10 cellular contexts compared by ENCODE assay signal in the genomic region with DNA sequence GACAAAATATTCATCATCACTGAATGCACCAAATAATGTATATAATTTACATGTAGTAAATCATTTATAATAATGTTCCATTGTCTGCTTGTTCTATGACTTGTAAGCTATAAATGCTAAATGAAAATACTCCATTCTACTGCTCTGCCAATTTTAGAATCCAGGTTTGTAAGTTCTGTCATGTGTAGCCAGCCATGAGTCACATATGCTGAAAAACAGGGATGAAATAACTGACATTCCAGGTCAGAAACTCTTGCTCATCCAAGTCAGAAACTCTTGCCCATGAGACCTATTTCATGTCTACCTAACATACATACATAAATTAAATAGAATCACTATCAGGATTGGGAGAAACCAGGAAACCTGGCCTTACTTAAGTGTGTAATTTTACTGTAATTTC.
A peak's percentile ranks its signal among the peaks of the same experiment; 100 is the strongest.
DNase-seq lines count a peak whose midpoint lies in the region; ATAC-seq, FAIRE-seq and TF ChIP-seq lines count a peak whose summit lies in the region.
"Had no signal": no experiment of that assay in that cellular context is flagged by ENCODE, and none has a peak within 500 bp of the region (broad histone marks: within the 10 kb centered on the region; RNA-seq: fewer than 3 reads in every experiment).

No MANE protein-coding gene starts in this region.

- TF ChIP-seq CTCF in RWPE2 (IDR thresholded peaks at IDR 0.05; ENCODE audit: poor library complexity, severe bottlenecking): no peak

- H3K9me3 ChIP-seq in RWPE2 (ENCODE audit: severe bottlenecking): peaks cover 4% of the 10 kb centered on the region

- no peak overlapping the region for H3K4me3 ChIP-seq in RWPE2 (ENCODE audit: severe bottlenecking)

- H3K27ac ChIP-seq in RWPE2 (ENCODE audit: poor library complexity, severe bottlenecking): no peak overlapping the region

- H3K36me3 ChIP-seq in RWPE2 (ENCODE audit: low read depth): peaks cover 11% of the 10 kb centered on the region

- peak; percentile 58 for FAIRE-seq in GM12892 (lab: Jason Lieb, UNC)

- H3K4me1 ChIP-seq in RWPE2 (ENCODE audit: insufficient read depth, poor library complexity, severe bottlenecking): peaks cover 11% of the 10 kb centered on the region

- DNase-seq in GM12892 (ENCODE audit: insufficient read length) (no peak), RWPE2 (ENCODE audit: low spot score) (no peak), fibroblast of gingiva (ENCODE audit: low read depth) (peak; percentile 49), renal cortical epithelial cell (ENCODE audit: low read depth) (peak; percentile 95), cerebellar nuclear complex (lab: John Stamatoyannopoulos, UW) (no peak), NCI-H1436 treated with DMSO at 0.1 percent for 48 hours (lab: John Stamatoyannopoulos, UW) (no peak)
- DNase-seq: activated CD4-positive, alpha-beta T cell treated with anti-CD3 and anti-CD28 coated beads, Interleukin-2, amount 50 U/mL, for 48 hours; H7; NK-92 treated with Interleukin-12 subunit alpha and Interleukin-12 subunit beta, amount 100 ng/mL, for 24 hours had no signal

- ATAC-seq in RWPE2 (ENCODE audit: low read depth) (peak; percentile 86), HG02642 (IDR thresholded peaks at IDR 0.05; ENCODE audit: poor library complexity, unreplicated experiment) (no peak)

- no peaks in the 10 kb centered on the region for H3K27me3 ChIP-seq in RWPE2 (ENCODE audit: insufficient read depth, poor library complexity, severe bottlenecking)

- no peak for TF ChIP-seq POLR2A in GM12892 (IDR thresholded peaks at IDR 0.05; ENCODE audit: low read depth, low read length)

Comparison
In these comparisons a context has a peak if more than half of its experiments do, and no peak if none do; other contexts are left out.
1. DNase-seq: peak in fibroblast of gingiva (single experiment) and renal cortical epithelial cell (single experiment); none in GM12892 (single experiment), RWPE2 (single experiment), cerebellar nuclear complex (0 of 2) and NCI-H1436 treated with DMSO at 0.1 percent for 48 hours (single experiment).